ENCODE assay signal across 12 cellular contexts in genomic region chr14:96267336-96267735, GRCh38. TPM values are rescaled to one million over a fixed set of nuclear protein-coding genes. Genes with fewer than 3 reads are reported as not detected.
DNase-seq lines count a peak whose midpoint lies in the region; ATAC-seq, FAIRE-seq and TF ChIP-seq lines count a peak whose summit lies in the region.
"Had no signal": no experiment of that assay in that cellular context is flagged by ENCODE, and none has a peak within 500 bp of the region (broad histone marks: within the 10 kb centered on the region; RNA-seq: fewer than 3 reads in every experiment).

No MANE protein-coding gene starts in this region.

- peaks cover under 1% of the 10 kb centered on the region; the same call in 1 of the 2 replicates for H3K9me3 ChIP-seq in HepG2 (ENCODE audit: low read length)

- no peak overlapping the region for H2AFZ ChIP-seq in HepG2 (ENCODE audit: low read length)

- no TSS peak for BruUV-seq in HepG2 (replicated peaks; lab: Mats Ljungman, UMichigan)

- ATAC-seq in HepG2 (no peak), HG03469 (IDR thresholded peaks at IDR 0.05; ENCODE audit: unreplicated experiment) (no peak), HG03565 (IDR thresholded peaks at IDR 0.05; ENCODE audit: unreplicated experiment) (no peak)
- ATAC-seq in natural killer cell treated with Interleukin-12 subunit alpha and Interleukin-12 subunit beta and Interleukin-15 and Interleukin-18, amount 100 ng/mL, for 72 hours = no peak

- DNase-seq in COR-L47 (lab: John Stamatoyannopoulos, UW) = peak; percentile 87
- DNase-seq in NCI-H1436 treated with DMSO at 0.1 percent for 48 hours (lab: John Stamatoyannopoulos, UW) = peak; percentile 20
- peak; percentile 36 for DNase-seq in astrocyte of the cerebellum (ENCODE audit: low read depth)
- DNase-seq in HepG2 (ENCODE audit: low spot score) = no peak
- DNase-seq in natural killer cell treated with Interleukin-12 subunit alpha and Interleukin-12 subunit beta and Interleukin-15 and Interleukin-18, amount 100 ng/mL, for 72 hours (ENCODE audit: low spot score) = no peak
- no peak for DNase-seq in SIG-M5 (lab: John Stamatoyannopoulos, UW)
- DNase-seq: activated naive CD4-positive, alpha-beta T cell treated with anti-CD3 and anti-CD28 coated beads, Interleukin-2, amount 10 ng/mL, durations not matched to agents 7 days and 5 days; DND-41; NCI-H1092 treated with DMSO at 0.1 percent for 48 hours had no signal

- POLR2A ChIA-PET in HepG2 (lab: Yijun Ruan, JAX) = no interaction called here

- H3K4me2 ChIP-seq in HepG2 (ENCODE audit: low read depth, low read length) = no peak overlapping the region

- FAIRE-seq in HepG2 (lab: Jason Lieb, UNC) = no peak

- CTCF ChIA-PET in HepG2 (lab: Yijun Ruan, JAX; ENCODE audit: low intra/inter-chr PET ratio, low total read pairs) = no interaction called here

- peaks cover 0 to 3% of the 10 kb centered on the region in 2 donors for H3K4me1 Mint-ChIP-seq in natural killer cell treated with Interleukin-12 subunit alpha and Interleukin-12 subunit beta and Interleukin-15 and Interleukin-18, amount 100 ng/mL, for 72 hours (ENCODE audit: low read depth in 2 of 2)
- H3K4me1 Mint-ChIP-seq: activated naive CD4-positive, alpha-beta T cell treated with anti-CD3 and anti-CD28 coated beads, Interleukin-2, amount 10 ng/mL, durations not matched to agents 7 days and 5 days; neural crest cell had no signal

- peaks cover 22% of the 10 kb centered on the region for H3K4me1 ChIP-seq in HepG2 (ENCODE audit: insufficient read depth, low read length)

- no peak overlapping the region for H3K4me3 Mint-ChIP-seq in natural killer cell treated with Interleukin-12 subunit alpha and Interleukin-12 subunit beta and Interleukin-15 and Interleukin-18, amount 100 ng/mL, for 72 hours
- H3K4me3 Mint-ChIP-seq: activated naive CD4-positive, alpha-beta T cell treated with anti-CD3 and anti-CD28 coated beads, Interleukin-2, amount 10 ng/mL, durations not matched to agents 7 days and 5 days; neural crest cell had no signal

- no peak overlapping the region for H3K27ac Mint-ChIP-seq in natural killer cell treated with Interleukin-12 subunit alpha and Interleukin-12 subunit beta and Interleukin-15 and Interleukin-18, amount 100 ng/mL, for 72 hours
- H3K27ac Mint-ChIP-seq: activated naive CD4-positive, alpha-beta T cell treated with anti-CD3 and anti-CD28 coated beads, Interleukin-2, amount 10 ng/mL, durations not matched to agents 7 days and 5 days had no signal

- peaks cover 6 to 16% of the 10 kb centered on the region in 2 donors for H3K27me3 Mint-ChIP-seq in natural killer cell treated with Interleukin-12 subunit alpha and Interleukin-12 subunit beta and Interleukin-15 and Interleukin-18, amount 100 ng/mL, for 72 hours

- H3K36me3 ChIP-seq in HepG2 (replicated peaks in 1 of 2; ENCODE audit: control insufficient read depth in 1 of 2, insufficient read depth in 2 of 2, low read length in 2 of 2) = no peaks in the 10 kb centered on the region

- no peaks in the 10 kb centered on the region for H3K9me3 Mint-ChIP-seq in natural killer cell treated with Interleukin-12 subunit alpha and Interleukin-12 subunit beta and Interleukin-15 and Interleukin-18, amount 100 ng/mL, for 72 hours

- no peak for TF ChIP-seq RAD21 in HepG2 (CRISPR knock-in tag; IDR thresholded peaks at IDR 0.05)

- H3K27me3 ChIP-seq in HepG2 (ENCODE audit: control insufficient read depth in 1 of 2, insufficient read depth in 2 of 2, low read length in 2 of 2) = peaks cover 0 to 13% of the 10 kb centered on the region in 2 experiments; a peak in 1 of 5 replicates

- intact Hi-C loops in HepG2 (cut with micrococcal nuclease; ENCODE audit: unreplicated experiment) = loop anchor here (10.0 kb wide), 1 partner anchor 63 kb away; the partner anchor contains the start of gene BDKRB2

- 60% methylated on average over 1 of the region's 3 CpGs for WGBS in HepG2 (ENCODE audit: low lambda C conversion rate)

- TF ChIP-seq EP300 in HepG2 (IDR thresholded peaks at IDR 0.05; ENCODE audit: low read depth in 2 of 2, low read length in 2 of 2) (no peak), HepG2 (CRISPR knock-in tag; IDR thresholded peaks at IDR 0.05; ENCODE audit: borderline replicate concordance) (no peak)

- no peak for TF ChIP-seq CTCF in astrocyte of the cerebellum (IDR thresholded peaks at IDR 0.05; ENCODE audit: low read depth, low read length, missing control alignments)
- no peak for TF ChIP-seq CTCF in HepG2 (CRISPR knock-in tag; IDR thresholded peaks at IDR 0.05)

- in situ Hi-C loops in astrocyte of the cerebellum (cut with HindIII; ENCODE audit: low sequenced_read_pairs) (no loop called here), HepG2 (cut with HindIII; ENCODE audit: extremely low pct_ligation_motif_present, low pct_unique_long_range_greater_than_20kb) (no loop called here)

- no peaks in the 10 kb centered on the region for H4K20me1 ChIP-seq in HepG2 (ENCODE audit: insufficient read depth, low read length)

- no peak for TF ChIP-seq POLR2A in HepG2 (IDR thresholded peaks at IDR 0.05; ENCODE audit: insufficient read depth in 1 of 2, low read depth in 2 of 2, low read length in 2 of 2)

- no peaks in the 10 kb centered on the region for H3K79me2 ChIP-seq in HepG2 (ENCODE audit: insufficient read depth, low read length)

- no peak overlapping the region for H3K27ac ChIP-seq in HepG2 (ENCODE audit: extremely low read length, insufficient read depth, low read length)

- H3K36me3 Mint-ChIP-seq in natural killer cell treated with Interleukin-12 subunit alpha and Interleukin-12 subunit beta and Interleukin-15 and Interleukin-18, amount 100 ng/mL, for 72 hours = no peaks in the 10 kb centered on the region
- H3K36me3 Mint-ChIP-seq: activated naive CD4-positive, alpha-beta T cell treated with anti-CD3 and anti-CD28 coated beads, Interleukin-2, amount 10 ng/mL, durations not matched to agents 7 days and 5 days had no signal

- H3K4me3 ChIP-seq in astrocyte of the cerebellum (ENCODE audit: low read depth, low read length) (no peak overlapping the region), HepG2 (replicated peaks in 1 of 3; ENCODE audit: insufficient read depth in 1 of 3, low read depth in 2 of 3, low read length in 3 of 3) (no peak overlapping the region)

- H3K9ac ChIP-seq in HepG2 (ENCODE audit: insufficient read depth, low read depth, low read length) = no peak overlapping the region

TF ChIP-seq in HepG2, 621 proteins besides CTCF, POLR2A, EP300 and RAD21:
- TF ChIP-seq ATF2 (CRISPR knock-in tag; IDR thresholded peaks at IDR 0.05) = no peak
- no peak for TF ChIP-seq ZNF713 (CRISPR knock-in tag; IDR thresholded peaks at IDR 0.05)
- no peak for TF ChIP-seq ZSCAN29 (CRISPR knock-in tag; conservative IDR thresholded peaks at IDR 0.05)
- TF ChIP-seq GATAD2A (CRISPR knock-in tag; IDR thresholded peaks at IDR 0.05) = no peak
- TF ChIP-seq ZNF644 (CRISPR knock-in tag; IDR thresholded peaks at IDR 0.05; ENCODE audit: low read depth) = no peak
- TF ChIP-seq MNT (IDR thresholded peaks at IDR 0.05) = peak; percentile 79
- TF ChIP-seq RORA (CRISPR knock-in tag; IDR thresholded peaks at IDR 0.05) = no peak

RNA-seq across cellular contexts. Expression of gene BDKRB1, which starts 11.3 kb away (rescaled TPM):
- not detected in 2 replicates for total RNA-seq in HepG2 (2016; rRNA removed; fragmentation: Illumina TruSeq; extraction: Trizol)
- not detected in 2 replicates for total RNA-seq in HepG2 (2016; cell fraction: cytosol; rRNA removed; fragmentation: Illumina TruSeq; extraction: Trizol; ENCODE audit: low read depth)
- not detected in 2 replicates for total RNA-seq in HepG2 (2016; cell fraction: insoluble cytoplasmic fraction; rRNA removed; fragmentation: Illumina TruSeq; extraction: Trizol)
- total RNA-seq in HepG2 (2016; cell fraction: membrane; rRNA removed; fragmentation: Illumina TruSeq; extraction: Trizol) = not detected in 2 replicates
- total RNA-seq in HepG2 (2016; cell fraction: nucleus; rRNA removed; fragmentation: Illumina TruSeq; extraction: Trizol) = not detected in 2 replicates
- 0.05 TPM in 1 of 2 replicates, not detected in the other for polyA plus RNA-seq in HepG2 (2011; rRNA removed)
- polyA plus RNA-seq in HepG2 (2011; cell fraction: cytosol; rRNA removed) = not detected in 2 replicates
- polyA plus RNA-seq in HepG2 (2011; cell fraction: nucleus; rRNA removed) = not detected in 2 replicates
- not detected in 2 replicates for polyA plus RNA-seq in HepG2 (2012)
- polyA plus RNA-seq in HepG2 (2016; cell fraction: cytosol; fragmentation: Illumina TruSeq; extraction: Trizol; ENCODE audit: low read depth) = not detected in 2 replicates
- not detected in 2 replicates for polyA plus RNA-seq in HepG2 (2016; cell fraction: insoluble cytoplasmic fraction; fragmentation: Illumina TruSeq; extraction: Trizol; ENCODE audit: low read depth)
- polyA plus RNA-seq in HepG2 (2016; cell fraction: membrane; fragmentation: Illumina TruSeq; extraction: Trizol; ENCODE audit: low read depth) = not detected in 2 replicates
- polyA plus RNA-seq in HepG2 (2016; cell fraction: nucleus; fragmentation: Illumina TruSeq; extraction: Trizol; ENCODE audit: insufficient read depth, low read depth) = not detected in 2 replicates
- 20.3 TPM in 1 of 2 replicates, not detected in the other for polyA minus RNA-seq in HepG2 (2011; rRNA and poly(A)+ RNA removed; ENCODE audit: low replicate concordance)
- polyA minus RNA-seq in HepG2 (2011; cell fraction: cytosol; rRNA and poly(A)+ RNA removed) = 0.62 TPM in 1 of 2 replicates, not detected in the other
- polyA minus RNA-seq in HepG2 (2011; cell fraction: nucleus; rRNA and poly(A)+ RNA removed) = not detected in 2 replicates
- total RNA-seq in natural killer cell treated with Interleukin-12 subunit alpha and Interleukin-12 subunit beta and Interleukin-15 and Interleukin-18, amount 100 ng/mL, for 72 hours = not detected
- total RNA-seq: neural crest cell had no signal

Comparison
In these comparisons a context has a peak if more than half of its experiments do, and no peak if none do; other contexts are left out.
1. DNase-seq: peak in COR-L47 (single experiment), NCI-H1436 treated with DMSO at 0.1 percent for 48 hours (single experiment) and astrocyte of the cerebellum (single experiment); none in HepG2 (single experiment), natural killer cell treated with Interleukin-12 subunit alpha and Interleukin-12 subunit beta and Interleukin-15 and Interleukin-18, amount 100 ng/mL, for 72 hours (single experiment) and SIG-M5 (single experiment).